Comparison of ENCODE assay signal across 39 cellular contexts in the genomic region with DNA sequence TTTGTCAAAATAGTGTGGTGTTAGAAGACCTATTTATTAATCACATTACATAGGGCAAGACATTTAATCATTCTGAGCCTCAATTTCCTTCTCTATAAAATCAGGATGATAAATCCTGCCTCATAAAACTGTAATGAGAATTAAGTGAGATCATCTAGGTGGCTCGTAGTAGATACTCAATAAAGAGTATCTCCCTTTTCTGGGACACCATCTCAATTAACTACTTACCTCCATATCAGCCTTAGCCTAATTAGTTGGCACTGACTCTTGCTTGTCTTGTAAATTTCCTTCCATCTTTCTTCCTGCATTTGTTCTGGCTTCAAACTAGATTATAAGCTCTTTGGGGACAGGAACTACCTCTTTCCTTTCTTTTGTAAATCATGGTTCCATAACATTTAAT.
"Had no signal": no experiment of that assay in that cellular context is flagged by ENCODE, and none has a peak within 500 bp of the region (broad histone marks: within the 10 kb centered on the region; RNA-seq: fewer than 3 reads in every experiment).

No MANE protein-coding gene starts in this region.

- DNase-seq: activated effector memory CD4-positive, alpha-beta T cell treated with anti-CD3 and anti-CD28 coated beads, Interleukin-2, amount 50 U/mL, for 16 hours; activated effector memory CD4-positive, alpha-beta T cell treated with Interleukin-2 at 50 U/mL for 16 hours; activated gamma-delta T cell; activated gamma-delta T cell treated with Interleukin-2 at 50 U/mL for 16 hours; activated naive CD4-positive, alpha-beta T cell; activated naive CD4-positive, alpha-beta T cell treated with anti-CD3 and anti-CD28 coated beads for 36 hours; activated naive CD4-positive, alpha-beta T cell treated with anti-CD3 and anti-CD28 coated beads, Interleukin-2, amount 10 ng/mL, durations not matched to agents 7 days and 5 days; activated naive CD4-positive, alpha-beta T cell treated with anti-CD3 and anti-CD28 coated beads, Interleukin-2, amount 50 U/mL, for 16 hours; activated naive CD4-positive, alpha-beta T cell treated with Interleukin-2 at 50 U/mL for 16 hours; activated naive CD8-positive, alpha-beta T cell treated with anti-CD3 and anti-CD28 coated beads for 36 hours; activated naive CD8-positive, alpha-beta T cell treated with anti-CD3 and anti-CD28 coated beads, Interleukin-2, amount 10 ng/mL, durations not matched to agents 7 days and 5 days; activated naive CD8-positive, alpha-beta T cell treated with anti-CD3 and anti-CD28 coated beads, Interleukin-2, amount 50 U/mL, for 24 hours; activated T-cell treated with anti-CD3 and anti-CD28 coated beads, Interleukin-2, amount 50 U/mL, for 24 hours; activated T-cell treated with anti-CD3 and anti-CD28 coated beads, Interleukin-2, amount 50 U/mL, for 4 hours; activated T-cell treated with anti-CD3 and anti-CD28 coated beads, Interleukin-2, amount 50 U/mL, for 48 hours; activated T-cell treated with anti-CD3 and anti-CD28 coated beads, Interleukin-2, amount 50 U/mL, for 72 hours; adrenal gland; amniotic stem cell; amygdala; anterior cingulate cortex; aorta; body of pancreas; brain microvascular endothelial cell; caudate nucleus; central memory CD4-positive, alpha-beta T cell; cerebellar nuclear complex had no signal

- H3K4me1 ChIP-seq: adrenal gland, ascending aorta, body of pancreas, breast epithelium had no signal

- H3K9me3 Mint-ChIP-seq: activated naive CD4-positive, alpha-beta T cell treated with anti-CD3 and anti-CD28 coated beads, Interleukin-2, amount 10 ng/mL, durations not matched to agents 7 days and 5 days; activated naive CD4-positive, alpha-beta T cell treated with anti-CD3 and anti-CD28 coated beads, Interleukin-2, amount 50 U/mL, for 24 hours; activated naive CD8-positive, alpha-beta T cell treated with anti-CD3 and anti-CD28 coated beads for 36 hours; activated naive CD8-positive, alpha-beta T cell treated with anti-CD3 and anti-CD28 coated beads, Interleukin-2, amount 10 ng/mL, durations not matched to agents 7 days and 5 days; activated naive CD8-positive, alpha-beta T cell treated with anti-CD3 and anti-CD28 coated beads, Interleukin-2, amount 50 U/mL, for 24 hours; activated T-cell treated with anti-CD3 and anti-CD28 coated beads, Interleukin-2, amount 50 U/mL, for 24 hours; activated T-helper 1 cell treated with anti-CD3 and anti-CD28 coated beads, Interleukin-12 subunit alpha, Interleukin-12 subunit beta, Interleukin-2, Interleukin-4 antibody, amounts not matched to agents 30 ng/mL and 10 ng/mL and 1 ng/mL, durations not matched to agents 14 hours and 24 hours and 36 hours; activated T-helper 2 cell treated with anti-CD3 and anti-CD28 coated beads, Interferon-gamma antibody, Interleukin-2, Interleukin-4, amounts not matched to agents 10 μg/mL and 5 μg/mL and 100 μg/mL, durations not matched to agents 14 hours and 24 hours and 36 hours; central memory CD8-positive, alpha-beta T cell had no signal

- H3K27me3 Mint-ChIP-seq: activated naive CD4-positive, alpha-beta T cell treated with anti-CD3 and anti-CD28 coated beads, Interleukin-2, amount 10 ng/mL, durations not matched to agents 7 days and 5 days had no signal

- H3K9me3 ChIP-seq: adrenal gland, ascending aorta, body of pancreas, breast epithelium had no signal

- H3K27me3 ChIP-seq: adrenal gland, ascending aorta, body of pancreas, brain microvascular endothelial cell, cardiac muscle cell had no signal

- ATAC-seq: activated naive CD4-positive, alpha-beta T cell treated with anti-CD3 and anti-CD28 coated beads, Interleukin-2, amount 50 U/mL, for 72 hours; activated naive CD8-positive, alpha-beta T cell treated with anti-CD3 and anti-CD28 coated beads, Interleukin-2, amount 50 U/mL, for 24 hours; activated T-cell treated with anti-CD3 and anti-CD28 coated beads, Interleukin-2, amount 50 U/mL, for 4 hours; activated T-cell treated with anti-CD3 and anti-CD28 coated beads, Interleukin-2, amount 50 U/mL, for 72 hours; activated T-helper 17 cell treated with anti-CD3 and anti-CD28 coated beads, Interleukin-2, amount 50 U/mL, for 72 hours; body of pancreas had no signal

- H3K27ac Mint-ChIP-seq: activated naive CD4-positive, alpha-beta T cell treated with anti-CD3 and anti-CD28 coated beads for 36 hours; activated naive CD4-positive, alpha-beta T cell treated with anti-CD3 and anti-CD28 coated beads, Interleukin-2, amount 10 ng/mL, durations not matched to agents 7 days and 5 days; activated naive CD4-positive, alpha-beta T cell treated with anti-CD3 and anti-CD28 coated beads, Interleukin-2, amount 50 U/mL, for 24 hours; activated naive CD4-positive, alpha-beta T cell treated with anti-CD3 and anti-CD28 coated beads, Interleukin-2, amount 50 U/mL, for 72 hours; activated naive CD8-positive, alpha-beta T cell; activated naive CD8-positive, alpha-beta T cell treated with anti-CD3 and anti-CD28 coated beads for 36 hours; activated naive CD8-positive, alpha-beta T cell treated with anti-CD3 and anti-CD28 coated beads, Interleukin-2, amount 10 ng/mL, durations not matched to agents 7 days and 5 days; activated naive CD8-positive, alpha-beta T cell treated with anti-CD3 and anti-CD28 coated beads, Interleukin-2, amount 50 U/mL, for 24 hours; activated T-cell treated with anti-CD3 and anti-CD28 coated beads, Interleukin-2, amount 50 U/mL, for 24 hours; activated T-cell treated with anti-CD3 and anti-CD28 coated beads, Interleukin-2, amount 50 U/mL, for 72 hours; activated T-helper 1 cell treated with anti-CD3 and anti-CD28 coated beads, Interleukin-12 subunit alpha, Interleukin-12 subunit beta, Interleukin-2, Interleukin-4 antibody, amounts not matched to agents 30 ng/mL and 10 ng/mL and 1 ng/mL, durations not matched to agents 14 hours and 24 hours and 36 hours; activated T-helper 17 cell treated with anti-CD3 and anti-CD28 coated beads, Interleukin-2, amount 50 U/mL, for 72 hours; activated T-helper 2 cell treated with anti-CD3 and anti-CD28 coated beads, Interferon-gamma antibody, Interleukin-2, Interleukin-4, amounts not matched to agents 10 μg/mL and 5 μg/mL and 100 μg/mL, durations not matched to agents 14 hours and 24 hours and 36 hours had no signal

- H3K4me1 Mint-ChIP-seq: activated naive CD4-positive, alpha-beta T cell treated with anti-CD3 and anti-CD28 coated beads, Interleukin-2, amount 10 ng/mL, durations not matched to agents 7 days and 5 days; activated naive CD4-positive, alpha-beta T cell treated with anti-CD3 and anti-CD28 coated beads, Interleukin-2, amount 50 U/mL, for 24 hours; activated naive CD8-positive, alpha-beta T cell treated with anti-CD3 and anti-CD28 coated beads for 36 hours; activated naive CD8-positive, alpha-beta T cell treated with anti-CD3 and anti-CD28 coated beads, Interleukin-2, amount 10 ng/mL, durations not matched to agents 7 days and 5 days; activated naive CD8-positive, alpha-beta T cell treated with anti-CD3 and anti-CD28 coated beads, Interleukin-2, amount 50 U/mL, for 24 hours; activated T-helper 17 cell treated with anti-CD3 and anti-CD28 coated beads, Interleukin-2, amount 50 U/mL, for 72 hours; central memory CD8-positive, alpha-beta T cell had no signal

- H3K4me3 Mint-ChIP-seq: activated naive CD4-positive, alpha-beta T cell treated with anti-CD3 and anti-CD28 coated beads for 36 hours; activated naive CD4-positive, alpha-beta T cell treated with anti-CD3 and anti-CD28 coated beads, Interleukin-2, amount 10 ng/mL, durations not matched to agents 7 days and 5 days; activated naive CD4-positive, alpha-beta T cell treated with anti-CD3 and anti-CD28 coated beads, Interleukin-2, amount 50 U/mL, for 24 hours; activated naive CD8-positive, alpha-beta T cell; activated naive CD8-positive, alpha-beta T cell treated with anti-CD3 and anti-CD28 coated beads for 36 hours; activated naive CD8-positive, alpha-beta T cell treated with anti-CD3 and anti-CD28 coated beads, Interleukin-2, amount 10 ng/mL, durations not matched to agents 7 days and 5 days; activated naive CD8-positive, alpha-beta T cell treated with anti-CD3 and anti-CD28 coated beads, Interleukin-2, amount 50 U/mL, for 24 hours; activated T-cell treated with anti-CD3 and anti-CD28 coated beads, Interleukin-2, amount 50 U/mL, for 24 hours; activated T-cell treated with anti-CD3 and anti-CD28 coated beads, Interleukin-2, amount 50 U/mL, for 4 hours; activated T-cell treated with anti-CD3 and anti-CD28 coated beads, Interleukin-2, amount 50 U/mL, for 72 hours; activated T-helper 1 cell treated with anti-CD3 and anti-CD28 coated beads, Interleukin-12 subunit alpha, Interleukin-12 subunit beta, Interleukin-2, Interleukin-4 antibody, amounts not matched to agents 30 ng/mL and 10 ng/mL and 1 ng/mL, durations not matched to agents 14 hours and 24 hours and 36 hours; activated T-helper 17 cell treated with anti-CD3 and anti-CD28 coated beads, Interleukin-2, amount 50 U/mL, for 72 hours; brain; central memory CD8-positive, alpha-beta T cell had no signal

- H3K36me3 ChIP-seq: adrenal gland, ascending aorta, brain microvascular endothelial cell, breast epithelium, cardiac muscle cell had no signal

- H3K36me3 Mint-ChIP-seq: activated naive CD4-positive, alpha-beta T cell treated with anti-CD3 and anti-CD28 coated beads, Interleukin-2, amount 10 ng/mL, durations not matched to agents 7 days and 5 days; activated naive CD4-positive, alpha-beta T cell treated with anti-CD3 and anti-CD28 coated beads, Interleukin-2, amount 50 U/mL, for 24 hours; activated naive CD4-positive, alpha-beta T cell treated with anti-CD3 and anti-CD28 coated beads, Interleukin-2, amount 50 U/mL, for 72 hours; activated naive CD8-positive, alpha-beta T cell; activated naive CD8-positive, alpha-beta T cell treated with anti-CD3 and anti-CD28 coated beads for 36 hours; activated naive CD8-positive, alpha-beta T cell treated with anti-CD3 and anti-CD28 coated beads, Interleukin-2, amount 10 ng/mL, durations not matched to agents 7 days and 5 days; brain had no signal

- FAIRE-seq: astrocyte, bronchial epithelial cell had no signal

- H3K27ac ChIP-seq: adrenal gland, ascending aorta, body of pancreas, brain microvascular endothelial cell, breast epithelium, cardiac muscle cell had no signal

- H3K4me3 ChIP-seq: adrenal gland, ascending aorta, body of pancreas, breast epithelium, cardiac muscle cell had no signal
